In genomic region chr3:159860269-159860668, GRCh38 we compare ENCODE assay signal across 14 cellular contexts. TPM values are rescaled to one million over a fixed set of nuclear protein-coding genes. Genes with fewer than 3 reads are reported as not detected.
DNase-seq lines count a peak whose midpoint lies in the region; ATAC-seq and TF ChIP-seq lines count a peak whose summit lies in the region.
"Had no signal": no experiment of that assay in that cellular context is flagged by ENCODE, and none has a peak within 500 bp of the region (broad histone marks: within the 10 kb centered on the region; RNA-seq: fewer than 3 reads in every experiment).

No MANE protein-coding gene starts in this region.

- no peaks in the 10 kb centered on the region for H3K27me3 ChIP-seq in IMR-90 (ENCODE audit: control insufficient read depth, insufficient read depth, low read length)
- H3K27me3 ChIP-seq in foreskin keratinocyte: no peaks in the 10 kb centered on the region

- H3K27ac Mint-ChIP-seq in stimulated activated naive B cell treated with anti-CD40 and anti-IgM and Interleukin-4, amounts not matched to agents 10 μg/mL and 1 μg/mL and 100 μg/mL, for 72 hours: no peak overlapping the region
- H3K27ac Mint-ChIP-seq: stimulated activated naive CD8-positive, alpha-beta T cell treated with anti-CD3 and anti-CD28 coated beads, Interleukin-15, Interleukin-2, amounts not matched to agents 100 ng/mL and 50 ng/mL, for 24 hours had no signal

- H3K79me1 ChIP-seq in IMR-90 (ENCODE audit: low read depth in 1 of 2, low read length in 2 of 2): peaks cover 51 to 85% of the 10 kb centered on the region in 2 experiments

- no peaks in the 10 kb centered on the region for H3K27me3 Mint-ChIP-seq in stimulated activated naive B cell treated with anti-CD40 and anti-IgM and Interleukin-4, amounts not matched to agents 10 μg/mL and 1 μg/mL and 100 μg/mL, for 72 hours

- in situ Hi-C loops in IMR-90 (cut with MboI; ENCODE audit: low sequenced_read_pairs): no loop called here

- dilution Hi-C loops in IMR-90 (cut with HindIII; ENCODE audit: low sequenced_read_pairs, unreplicated experiment): no loop called here

- DNase-seq in NOMO-1 treated with DMSO at 0.1 percent for 48 hours (lab: John Stamatoyannopoulos, UW; ENCODE audit: unreplicated experiment) (peak; percentile 25), NOMO-1 treated with dmso at 0.1 percent for 144 hours (lab: John Stamatoyannopoulos, UW; ENCODE audit: unreplicated experiment) (no peak), IMR-90 (no peak), foreskin keratinocyte (no peak), NCI-H1092 treated with DMSO at 0.1 percent for 48 hours (lab: John Stamatoyannopoulos, UW) (no peak), NCI-H82 (lab: John Stamatoyannopoulos, UW) (no peak)
- no peak for DNase-seq in stimulated activated naive B cell treated with anti-CD40 and anti-IgM and Interleukin-4, amounts not matched to agents 10 μg/mL and 1 μg/mL and 100 μg/mL, for 72 hours
- no peak for DNase-seq in activated CD4-positive, CD25-positive, alpha-beta regulatory T cell treated with anti-CD3 and anti-CD28 coated beads, Interleukin-2, amount 50 U/mL, for 72 hours
- DNase-seq: activated effector memory CD4-positive, alpha-beta T cell treated with anti-CD3 and anti-CD28 coated beads, Interleukin-2, amount 50 U/mL, for 16 hours; effector CD8-positive, alpha-beta T cell; H7; kidney glomerular epithelial cell; NCI-H526 treated with DMSO at 0.1 percent for 48 hours had no signal

- H3K18ac ChIP-seq in IMR-90 (ENCODE audit: low read depth, low read length): peak overlapping the region; percentile 21

- H3K9me1 ChIP-seq in IMR-90 (ENCODE audit: insufficient read depth, low read length): peaks cover 27% of the 10 kb centered on the region

- no peak overlapping the region for H2BK15ac ChIP-seq in IMR-90 (ENCODE audit: low read depth, low read length)

- H2BK20ac ChIP-seq in IMR-90 (ENCODE audit: low read depth, low read length): no peak overlapping the region

- BruUV-seq in IMR-90 (replicated peaks; lab: Mats Ljungman, UMichigan): no TSS peak

- H2AFZ ChIP-seq in IMR-90 (replicated peaks; ENCODE audit: low read length, poor library complexity): no peak overlapping the region

- no peak overlapping the region; a peak in 1 of 4 replicates for H4K8ac ChIP-seq in IMR-90 (ENCODE audit: low read depth in 2 of 2, low read length in 2 of 2)

- 0 out of 2 replicates have a peak overlapping the region, but pooled peaks have one; percentile 11 for H3K4ac ChIP-seq in IMR-90 (ENCODE audit: low read depth, low read length)

- H4K91ac ChIP-seq in IMR-90 (ENCODE audit: insufficient read depth, low read depth, low read length): no peak overlapping the region

- H2AK9ac ChIP-seq in IMR-90 (replicated peaks; ENCODE audit: low read depth, low read length, poor library complexity): no peak overlapping the region

- H3K4me3 ChIP-seq in IMR-90 (ENCODE audit: insufficient read depth, low read depth, low read length): no peak overlapping the region

- peak overlapping the region; percentile 11; the same call in 1 of the 2 replicates for H3K56ac ChIP-seq in IMR-90 (ENCODE audit: extremely low read depth, insufficient read depth, low read length)

- no peak overlapping the region for H3K9ac ChIP-seq in IMR-90 (ENCODE audit: low read depth, low read length)

- H3K4me1 ChIP-seq in IMR-90 (ENCODE audit: control insufficient read depth, insufficient read depth, low read length) (peaks cover 30% of the 10 kb centered on the region), foreskin keratinocyte (peaks cover 55% of the 10 kb centered on the region)

- CTCF ChIA-PET in IMR-90 (lab: Yijun Ruan, JAX): no interaction called here

- H3K4me1 Mint-ChIP-seq in stimulated activated naive B cell treated with anti-CD40 and anti-IgM and Interleukin-4, amounts not matched to agents 10 μg/mL and 1 μg/mL and 100 μg/mL, for 72 hours: peaks cover 32 to 46% of the 10 kb centered on the region in 2 donors

- WGBS in IMR-90 (ENCODE audit: extremely low coverage in 2 of 2, insufficient read length in 1 of 2), 2 experiments: no CpG with 5 or more reads among the region's 3 CpGs

- no peak overlapping the region for H2BK120ac ChIP-seq in IMR-90 (ENCODE audit: low read depth, low read length)

- H2AK5ac ChIP-seq in IMR-90 (ENCODE audit: low read depth, low read length): no peak overlapping the region

- intact Hi-C loops in IMR-90 (cut with micrococcal nuclease): no loop called here

- H3K36me3 Mint-ChIP-seq in stimulated activated naive B cell treated with anti-CD40 and anti-IgM and Interleukin-4, amounts not matched to agents 10 μg/mL and 1 μg/mL and 100 μg/mL, for 72 hours: no peaks in the 10 kb centered on the region

- no peak overlapping the region for H3K4me3 Mint-ChIP-seq in stimulated activated naive B cell treated with anti-CD40 and anti-IgM and Interleukin-4, amounts not matched to agents 10 μg/mL and 1 μg/mL and 100 μg/mL, for 72 hours
- H3K4me3 Mint-ChIP-seq: stimulated activated naive CD8-positive, alpha-beta T cell treated with anti-CD3 and anti-CD28 coated beads, Interleukin-15, Interleukin-2, amounts not matched to agents 100 ng/mL and 50 ng/mL, for 24 hours had no signal

- peaks cover 23% of the 10 kb centered on the region; the same call in 1 of the 2 replicates for H4K20me1 ChIP-seq in IMR-90 (ENCODE audit: insufficient read depth, low read length)

- peak overlapping the region; percentile 7; the same call in 1 of the 2 replicates for H3K23ac ChIP-seq in IMR-90 (ENCODE audit: low read depth, low read length)

- no peak for TF ChIP-seq POLR2A in IMR-90 (IDR thresholded peaks at IDR 0.05; ENCODE audit: low read depth, low read length)

- no peak for ATAC-seq in IMR-90 (ENCODE audit: low read depth)
- peak; percentile 51 for ATAC-seq in foreskin keratinocyte
- peak; percentile 32 to 62 for ATAC-seq in stimulated activated naive B cell treated with anti-CD40 and anti-IgM and Interleukin-4, amounts not matched to agents 10 μg/mL and 1 μg/mL and 100 μg/mL, for 72 hours (replicated peaks)

- H3K4me2 ChIP-seq in IMR-90 (ENCODE audit: low read depth, low read length): no peak overlapping the region

- H3K9me3 ChIP-seq in IMR-90 (ENCODE audit: control insufficient read depth, insufficient read depth, low read length): no peaks in the 10 kb centered on the region

- no peak overlapping the region for H2BK5ac ChIP-seq in IMR-90 (ENCODE audit: low read depth, low read length, poor library complexity, severe bottlenecking)

- TF ChIP-seq RAD21 in IMR-90 (IDR thresholded peaks at IDR 0.05; ENCODE audit: low read length): no peak

- H4K5ac ChIP-seq in IMR-90 (ENCODE audit: low read depth, low read length): no peak overlapping the region

- H3K9me3 Mint-ChIP-seq in stimulated activated naive B cell treated with anti-CD40 and anti-IgM and Interleukin-4, amounts not matched to agents 10 μg/mL and 1 μg/mL and 100 μg/mL, for 72 hours: no peaks in the 10 kb centered on the region
- H3K9me3 Mint-ChIP-seq: stimulated activated naive CD8-positive, alpha-beta T cell treated with anti-CD3 and anti-CD28 coated beads, Interleukin-15, Interleukin-2, amounts not matched to agents 100 ng/mL and 50 ng/mL, for 24 hours had no signal

- POLR2A ChIA-PET in IMR-90 (lab: Charles Lee; ENCODE audit: unreplicated experiment): no interaction called here

- H3K14ac ChIP-seq in IMR-90 (replicated peaks; ENCODE audit: low read depth, low read length): peak overlapping the region; percentile 40; the same call in 1 of the 2 replicates

- no peak for TF ChIP-seq CTCF in IMR-90 (conservative IDR thresholded peaks at IDR 0.05; ENCODE audit: low read depth, low read length)
- no peak for TF ChIP-seq CTCF in foreskin keratinocyte (conservative IDR thresholded peaks at IDR 0.05)

- no peaks in the 10 kb centered on the region for H3K36me3 ChIP-seq in IMR-90 (ENCODE audit: control insufficient read depth, insufficient read depth, low read length)

- H3K27ac ChIP-seq in IMR-90 (ENCODE audit: insufficient read depth, low read length) (no peak overlapping the region), foreskin keratinocyte (no peak overlapping the region)

TF ChIP-seq in IMR-90, 13 proteins besides CTCF, POLR2A, EP300 and RAD21 (continues in another document):
- TF ChIP-seq CEBPB (IDR thresholded peaks at IDR 0.05; ENCODE audit: low read depth, low read length) (no peak), NFE2L2 (IDR thresholded peaks at IDR 0.05; ENCODE audit: low read depth, low read length) (no peak), FOS (IDR thresholded peaks at IDR 0.05; ENCODE audit: low read depth, low read length) (no peak), BHLHE40 (IDR thresholded peaks at IDR 0.05; ENCODE audit: low read depth, low read length) (no peak), SMC3 (IDR thresholded peaks at IDR 0.05; ENCODE audit: low read depth, low read length) (no peak), MAFK (IDR thresholded peaks at IDR 0.05; ENCODE audit: low read depth, low read length) (no peak), MAZ (IDR thresholded peaks at IDR 0.05; ENCODE audit: borderline replicate concordance, low read depth, low read length) (no peak), USF2 (IDR thresholded peaks at IDR 0.05; ENCODE audit: low read depth, low read length) (no peak), ELK1 (IDR thresholded peaks at IDR 0.05; ENCODE audit: borderline replicate concordance, low read depth, low read length) (no peak), RCOR1 (IDR thresholded peaks at IDR 0.05; ENCODE audit: insufficient replicate concordance, low read length) (no peak), RFX5 (IDR thresholded peaks at IDR 0.05; ENCODE audit: low read depth, low read length) (no peak)

RNA-seq across cellular contexts. Expression of gene SCHIP1, which starts 20.6 kb away (rescaled TPM):
- total RNA-seq in IMR-90 (2012; rRNA removed) (5.0 and 5.4 TPM in 2 replicates), foreskin keratinocyte (1.1 and 1.3 TPM in 2 replicates)
- polyA plus RNA-seq in IMR-90 (2012; rRNA removed) (2.8 and 3.9 TPM in 2 replicates), foreskin keratinocyte (0.34 and 5.6 TPM in 2 replicates)
- 0.21 and 0.57 TPM in 2 replicates for polyA plus RNA-seq in IMR-90 (2012; cell fraction: cytosol; rRNA removed)
- polyA plus RNA-seq in IMR-90 (2012; cell fraction: nucleus; rRNA removed; ENCODE audit: low replicate concordance): 3.5 and 19.4 TPM in 2 replicates
